9 cellular contexts compared by ENCODE assay signal in the genomic region with DNA sequence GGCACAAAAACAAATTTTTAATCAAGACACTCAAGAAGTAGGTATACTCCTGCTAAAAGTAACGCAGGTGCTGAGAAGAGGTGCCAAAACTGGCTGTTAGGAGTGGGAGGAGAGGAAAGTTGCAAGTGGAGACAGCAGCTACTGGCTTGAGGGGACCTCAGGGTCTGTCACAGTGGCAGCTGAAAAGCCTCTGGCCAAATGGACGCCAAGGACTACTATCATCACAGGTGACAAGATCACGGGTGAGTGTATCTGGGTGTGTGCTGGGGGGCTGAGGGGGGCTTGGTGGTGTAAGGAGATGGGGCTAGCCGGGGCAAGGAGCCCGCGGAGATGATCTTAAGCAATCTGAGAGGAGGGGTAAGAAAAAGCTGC. TPM values are rescaled to one million over a fixed set of nuclear protein-coding genes. Genes with fewer than 3 reads are reported as not detected.
A peak's percentile ranks its signal among the peaks of the same experiment; 100 is the strongest.
DNase-seq lines count a peak whose midpoint lies in the region; ATAC-seq and TF ChIP-seq lines count a peak whose summit lies in the region.
"Had no signal": no experiment of that assay in that cellular context is flagged by ENCODE, and none has a peak within 500 bp of the region (broad histone marks: within the 10 kb centered on the region; RNA-seq: fewer than 3 reads in every experiment).

No MANE protein-coding gene starts in this region.

- H3K27me3 ChIP-seq in right cardiac atrium (ENCODE audit: control insufficient read depth, insufficient read depth) (no peaks in the 10 kb centered on the region), skeletal muscle tissue (ENCODE audit: control insufficient read depth in 3 of 3, insufficient read depth in 3 of 3, low read length in 3 of 3) (no peaks in the 10 kb centered on the region)

- H3K27ac ChIP-seq in right cardiac atrium (ENCODE audit: low read length) = peak overlapping the region; percentile 80
- H3K27ac ChIP-seq in skeletal muscle tissue (ENCODE audit: low read depth, low read length) = peak overlapping the region; percentile 72

- intact Hi-C loops in right cardiac atrium (cut with DNase I) = no loop called here

- 2% methylated on average over 6 of the region's 6 CpGs for WGBS in right cardiac atrium

- H3K4me1 ChIP-seq in right cardiac atrium (ENCODE audit: control insufficient read depth, insufficient read depth, low read length) = peaks cover 4% of the 10 kb centered on the region
- peaks cover 10 to 16% (median 16%) of the 10 kb centered on the region in 3 donors for H3K4me1 ChIP-seq in skeletal muscle tissue (ENCODE audit: control insufficient read depth in 3 of 3, insufficient read depth in 3 of 3, low read length in 3 of 3)

- peaks cover 6 to 17% (median 6%) of the 10 kb centered on the region in 3 donors for H3K36me3 ChIP-seq in skeletal muscle tissue (ENCODE audit: control insufficient read depth in 3 of 3, insufficient read depth in 3 of 3, low read length in 3 of 3)

- DNase-seq in EH (ENCODE audit: low read depth) (peak; percentile 2), right cardiac atrium (no peak), NCI-H187 treated with DMSO at 0.1 percent for 48 hours (lab: John Stamatoyannopoulos, UW) (no peak)

- ATAC-seq in HG02759 (IDR thresholded peaks at IDR 0.05; ENCODE audit: unreplicated experiment) (peak; percentile 2), right cardiac atrium (peak in 1 of 2 donors; percentile 2), GM18870 (IDR thresholded peaks at IDR 0.05; ENCODE audit: unreplicated experiment) (no peak), GM18873 (IDR thresholded peaks at IDR 0.05; ENCODE audit: low FRiP score, unreplicated experiment) (no peak)

- peak overlapping the region; percentile 87 to 91 (median 91) for H3K9ac ChIP-seq in skeletal muscle tissue (ENCODE audit: low read depth in 1 of 3, low read length in 3 of 3)

- H3K9me3 ChIP-seq in right cardiac atrium (ENCODE audit: control insufficient read depth, low read length) (no peaks in the 10 kb centered on the region), skeletal muscle tissue (ENCODE audit: control insufficient read depth in 3 of 3, low read length in 3 of 3) (no peaks in the 10 kb centered on the region)

- H3K4me3 ChIP-seq in WI38 (ENCODE audit: low read depth, low read length) (peak overlapping the region; percentile 93), right cardiac atrium (ENCODE audit: low read length) (peak overlapping the region; percentile 98), skeletal muscle tissue (ENCODE audit: low read length in 3 of 3) (peak overlapping the region; percentile 77 to 95 (median 91))

- TF ChIP-seq CTCF in WI38 (IDR thresholded peaks at IDR 0.05; ENCODE audit: low read depth, low read length) = no peak

RNA-seq across cellular contexts. Expression of gene ZNF202, which starts 0.7 kb away (rescaled TPM):
- 1 to 10 TPM; 4.1 to 7.1 (median 5.4) TPM for total RNA-seq in right cardiac atrium
- 2.5 TPM for polyA plus RNA-seq in right cardiac atrium
- 9.4 TPM for total RNA-seq in skeletal muscle tissue

RNA-seq across cellular contexts. Expression of gene OR6X1, which starts 13.5 kb away (rescaled TPM):
- total RNA-seq in right cardiac atrium (not detected), skeletal muscle tissue (not detected)
- polyA plus RNA-seq in right cardiac atrium = not detected
- total RNA-seq: T-helper 2 cell treated with Interferon-gamma antibody and Interleukin-4, amounts not matched to agents 100 ng/mL and 5 ng/mL, for 36 hours had no signal
